In the genomic region with DNA sequence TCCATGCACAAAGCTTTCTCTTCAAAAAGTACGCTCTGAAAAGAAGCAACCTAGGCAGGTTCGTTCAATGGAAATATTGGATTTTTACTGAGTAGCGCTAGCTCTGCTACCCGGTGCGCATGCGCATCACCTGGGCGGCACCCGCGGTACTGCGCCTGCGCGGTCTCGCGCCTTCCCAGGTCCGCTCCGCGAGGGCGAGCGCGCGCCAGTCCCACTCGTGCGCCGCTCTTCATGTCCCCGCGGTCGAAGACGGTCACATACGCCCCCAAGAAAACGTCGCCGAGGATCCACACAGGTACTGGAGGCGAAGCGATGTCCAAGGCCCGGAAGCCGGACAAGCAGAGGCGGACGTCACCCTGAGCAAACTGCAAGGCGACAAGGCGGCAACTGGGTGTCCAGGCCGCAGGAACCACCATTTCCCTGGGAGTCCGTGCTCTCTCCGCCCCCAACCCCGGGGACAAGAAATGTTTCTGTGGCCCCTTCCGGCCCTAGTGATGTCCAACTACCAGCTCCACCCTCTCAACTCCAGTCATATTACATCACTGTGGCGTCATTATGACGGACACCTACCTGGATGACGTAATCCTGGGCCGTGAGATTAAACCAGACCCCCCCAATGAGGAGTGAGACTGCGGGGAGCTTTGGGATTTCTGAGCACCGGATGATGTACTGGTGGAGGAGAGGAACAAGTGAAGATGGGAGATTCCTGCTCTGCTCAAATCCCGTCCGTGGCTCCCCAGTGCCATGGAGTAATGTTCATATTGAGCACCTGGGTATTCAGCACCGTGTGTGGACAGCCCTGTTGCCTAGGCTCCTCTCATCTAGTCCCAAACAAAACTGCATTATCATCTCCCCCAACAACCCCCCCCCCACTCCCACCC, we compare ENCODE assay signal across 8 cellular contexts. TPM values are rescaled to one million over a fixed set of nuclear protein-coding genes. Genes with fewer than 3 reads are reported as not detected.
DNase-seq lines count a peak whose midpoint lies in the region; ATAC-seq, FAIRE-seq and TF ChIP-seq lines count a peak whose summit lies in the region.

No MANE protein-coding gene starts in this region.

- H3K27ac Mint-ChIP-seq in CD8-positive, alpha-beta memory T cell, result peak overlapping the region; percentile 73 to 94 (median 90)
- peak overlapping the region; percentile 54 to 92 (median 81) for H3K27ac Mint-ChIP-seq in immature natural killer cell

- H3K9me3 Mint-ChIP-seq in CD8-positive, alpha-beta memory T cell, result peaks cover 4 to 20% (median 14%) of the 10 kb centered on the region in 5 donors
- peaks cover 0 to 25% (median 8%) of the 10 kb centered on the region in 6 donors for H3K9me3 Mint-ChIP-seq in immature natural killer cell

- peak overlapping the region; percentile 34 for H3K27ac ChIP-seq in CD8-positive, alpha-beta memory T cell (ENCODE audit: low read depth, low read length)
- H3K27ac ChIP-seq in HL-60 (replicated peaks), result 0 out of 2 replicates have a peak overlapping the region, but pooled peaks have one; percentile 17
- peak overlapping the region; percentile 74 for H3K27ac ChIP-seq in GM12878 (ENCODE audit: control insufficient read depth, insufficient read depth)

- 14% methylated on average over 54 of the region's 54 CpGs for WGBS in GM12878 (ENCODE audit: insufficient coverage, insufficient replicate concordance, low lambda C conversion rate, missing lambda C conversion rate)

- H2AFZ ChIP-seq in GM12878 (ENCODE audit: control insufficient read depth, low read depth, low read length), result peak overlapping the region; percentile 91

- no peak for TF ChIP-seq EP300 in GM12878 (IDR thresholded peaks at IDR 0.05; ENCODE audit: borderline replicate concordance in 1 of 2, control insufficient read depth in 1 of 2, low read depth in 2 of 2, low read length in 2 of 2)

- POLR2A ChIA-PET in CD8-positive, alpha-beta memory T cell (lab: Charles Lee), result interaction anchor here (0.6 kb wide), 1 partner anchor 23 kb away, joined by 5 read pairs; no protein-coding TSS in a partner anchor
- POLR2A ChIA-PET in GM12878 (lab: Charles Lee), result interaction anchor here (1.0 to 3.1 kb wide), 4 partner anchors 8 to 28 kb away, joined by 3 to 30 read pairs (median 8); no protein-coding TSS in a partner anchor

- peaks cover 60 to 70% of the 10 kb centered on the region in 2 donors for H3K27me3 Mint-ChIP-seq in CD8-positive, alpha-beta memory T cell
- peaks cover 14 to 41% (median 32%) of the 10 kb centered on the region in 3 donors for H3K27me3 Mint-ChIP-seq in immature natural killer cell (ENCODE audit: low read depth in 3 of 3)

- H3K4me1 Mint-ChIP-seq in CD8-positive, alpha-beta memory T cell, result peaks cover 28 to 55% (median 53%) of the 10 kb centered on the region in 3 donors
- H3K4me1 Mint-ChIP-seq in immature natural killer cell, result peaks cover 40 to 47% of the 10 kb centered on the region in 2 donors

- no peaks in the 10 kb centered on the region for H4K20me1 ChIP-seq in GM12878 (ENCODE audit: control insufficient read depth, insufficient read depth)

- H3K79me2 ChIP-seq in GM12878 (ENCODE audit: control insufficient read depth, insufficient read depth, low read length), result peaks cover 7% of the 10 kb centered on the region

- TF ChIP-seq POLR2A in GM12878 (IDR thresholded peaks at IDR 0.05; ENCODE audit: low read depth, low read length), result peak; percentile 87

- no peaks in the 10 kb centered on the region for H3K36me3 ChIP-seq in CD8-positive, alpha-beta memory T cell (ENCODE audit: insufficient read depth, low read length)
- H3K36me3 ChIP-seq in GM12878 (ENCODE audit: control insufficient read depth in 2 of 2, insufficient read depth in 2 of 2, low read length in 1 of 2), result peaks cover 9 to 24% of the 10 kb centered on the region in 2 experiments; a peak in 3 of 4 replicates

- peak overlapping the region; percentile 8; the same call in 1 of the 2 replicates for H3K9ac ChIP-seq in GM12878 (ENCODE audit: control insufficient read depth, insufficient read depth, low read length)

- peak overlapping the region; percentile 81 for H3K4me3 ChIP-seq in CD8-positive, alpha-beta memory T cell (ENCODE audit: low read length)
- H3K4me3 ChIP-seq in HL-60 (replicated peaks; ENCODE audit: insufficient read depth, low read length) (peak overlapping the region; percentile 20), GM12878 (peak overlapping the region; percentile 66; the same call in 1 of the 2 replicates)

- TF ChIP-seq RAD21 in GM12878 (IDR thresholded peaks at IDR 0.05; ENCODE audit: insufficient read depth, low read depth, low read length), result no peak

- in situ Hi-C loops in GM12878 (cut with MboI), result loop anchor here (25.0 kb wide), 1 partner anchor 1028 kb away; a partner anchor contains a TSS

- DNase-seq in CD8-positive, alpha-beta memory T cell, result peak; percentile 72 to 86 (median 81)
- DNase-seq in HL-60 (ENCODE audit: low read depth in 1 of 2, low spot score in 1 of 2) (peak; percentile 34 to 49), T-helper 9 cell (peak; percentile 68), GM12878 (ENCODE audit: low read depth, low spot score) (no peak), immature natural killer cell (peak; percentile 82 to 89 (median 85)), pons (ENCODE audit: low spot score) (no peak)
- DNase-seq in stimulated activated CD4-positive, alpha-beta T cell treated with anti-CD3 and anti-CD28 coated beads, Interleukin-15, amount 100 ng/mL, for 1 hour (ENCODE audit: low read depth in 1 of 2, low spot score in 1 of 2), result peak; percentile 70 to 80

- H3K36me3 Mint-ChIP-seq in CD8-positive, alpha-beta memory T cell, result peaks cover 2 to 5% (median 2%) of the 10 kb centered on the region in 3 donors
- H3K36me3 Mint-ChIP-seq in immature natural killer cell, result peaks cover 3 to 11% (median 8%) of the 10 kb centered on the region in 3 donors

- ATAC-seq in GM19395 (IDR thresholded peaks at IDR 0.05; ENCODE audit: unreplicated experiment), result peak; percentile 29
- ATAC-seq in GM12878, result peak; percentile 6

- SMC1A ChIA-PET in GM12878 (lab: Charles Lee; ENCODE audit: uncharacterized antibody, unreplicated experiment), result interaction anchor here (1.2 to 3.7 kb wide), 5 partner anchors 7 to 24 kb away, joined by 3 to 49 read pairs (median 8); no protein-coding TSS in a partner anchor

- CTCF ChIA-PET in CD8-positive, alpha-beta memory T cell (lab: Charles Lee), result interaction anchor here (1.0 to 1.8 kb wide), 2 partner anchors 24 to 129 kb away, joined by 3 to 8 read pairs; no protein-coding TSS in a partner anchor
- CTCF ChIA-PET in GM12878 (lab: Yijun Ruan, JAX), result interaction anchor here (1.0 to 2.9 kb wide), 6 partner anchors 8 to 35 kb away, joined by 3 to 11 read pairs (median 6); no protein-coding TSS in a partner anchor

- no peak for FAIRE-seq in GM12878 (lab: Jason Lieb, UNC)

- intact Hi-C loops in GM12878 (cut with micrococcal nuclease; ENCODE audit: unreplicated experiment), result no loop called here

- H3K27me3 ChIP-seq in CD8-positive, alpha-beta memory T cell (ENCODE audit: insufficient read depth, low read length, poor library complexity, severe bottlenecking), result peaks cover 32% of the 10 kb centered on the region
- H3K27me3 ChIP-seq in HL-60 (ENCODE audit: insufficient read depth, poor library complexity, severe bottlenecking) (peaks cover 28% of the 10 kb centered on the region), GM12878 (replicated peaks in 1 of 2; ENCODE audit: control insufficient read depth in 2 of 2, insufficient read depth in 2 of 2, low read length in 1 of 2) (no peaks in the 10 kb centered on the region)

- peak overlapping the region; percentile 86 to 92 (median 91) for H3K4me3 Mint-ChIP-seq in CD8-positive, alpha-beta memory T cell
- peak overlapping the region; percentile 88 to 97 (median 93) for H3K4me3 Mint-ChIP-seq in immature natural killer cell

- TF ChIP-seq CTCF in HL-60 (IDR thresholded peaks at IDR 0.05; ENCODE audit: insufficient read depth, low read length), result no peak
- TF ChIP-seq CTCF in GM12878 (IDR thresholded peaks at IDR 0.05 in 2 of 3, conservative IDR thresholded peaks at IDR 0.05 in 1 of 3; ENCODE audit: control insufficient read depth in 2 of 3, extremely low read depth in 1 of 3, insufficient read depth in 1 of 3, low read depth in 3 of 3, low read length in 3 of 3), result no peak

- H3K4me2 ChIP-seq in GM12878 (ENCODE audit: control insufficient read depth, insufficient read depth), result peak overlapping the region; percentile 95

- H3K9me3 ChIP-seq in CD8-positive, alpha-beta memory T cell (ENCODE audit: low read length), result no peaks in the 10 kb centered on the region
- peaks cover under 1% of the 10 kb centered on the region; the same call in 2 of the 3 replicates for H3K9me3 ChIP-seq in GM12878 (replicated peaks; ENCODE audit: control insufficient read depth, insufficient read depth, low read length)

- no TSS peak for BruUV-seq in GM12878 (replicated peaks; lab: Mats Ljungman, UMichigan)

- RAD21 ChIA-PET in GM12878 (lab: Charles Lee; ENCODE audit: unreplicated experiment), result interaction anchor here (0.9 to 2.6 kb wide), 6 partner anchors 9 to 126 kb away, joined by 3 to 20 read pairs (median 9); a partner anchor contains a TSS

- peaks cover 48% of the 10 kb centered on the region for H3K4me1 ChIP-seq in CD8-positive, alpha-beta memory T cell (ENCODE audit: insufficient read depth, low read length)
- H3K4me1 ChIP-seq in GM12878 (ENCODE audit: control insufficient read depth, insufficient read depth, low read length), result peaks cover 36% of the 10 kb centered on the region

RNA-seq across cellular contexts. Expression of a gene that starts 4.8 kb away (rescaled TPM):
- total RNA-seq in CD8-positive, alpha-beta memory T cell, result under 1 TPM; 0.68 to 0.73 TPM
- not detected for polyA plus RNA-seq in CD8-positive, alpha-beta memory T cell
- 1.6 and 1.9 TPM in 2 replicates for total RNA-seq in GM12878 (2013; cell fraction: nucleolus; rRNA removed)
- total RNA-seq in GM12878 (2014; rRNA removed), result 0.16 and 0.45 TPM in 2 replicates
- total RNA-seq in GM12878 (2014; rRNA removed; fragmentation: Illumina TruSeq; extraction: Trizol), result 0.27 and 0.32 TPM in 2 replicates
- total RNA-seq in GM12878 (2021), result 2.4 and 3.8 TPM in 2 replicates
- 1.4 TPM for polyA plus RNA-seq in GM12878 (2011; ENCODE audit: low read depth)
- 0.24 and 0.43 TPM in 2 replicates for polyA plus RNA-seq in GM12878 (2011; rRNA removed)
- polyA plus RNA-seq in GM12878 (2011; cell fraction: cytosol; rRNA removed), result 0.63 and 0.75 TPM in 2 replicates
- polyA plus RNA-seq in GM12878 (2011; cell fraction: nucleus; rRNA removed), result 4.0 and 5.1 TPM in 2 replicates
- 2.9 and 5.5 TPM in 2 replicates for polyA plus RNA-seq in GM12878 (2012)
- 1.1 and 1.5 TPM in 2 replicates for polyA plus RNA-seq in GM12878 (2014; fragmentation: Illumina TruSeq; extraction: Trizol)
- not detected for polyA plus RNA-seq in GM12878 (2014; fragmentation: Nextera tagmentation; extraction: Ambion mirVana)
- 1.9 and 2.5 TPM in 2 replicates for polyA plus RNA-seq in GM12878 (2014; rRNA removed)
- under 1 TPM; 0.08 to 0.10 TPM for polyA plus RNA-seq in GM12878 (2016; fragmentation: Nextera tagmentation; extraction: Ambion mirVana)
- polyA minus RNA-seq in GM12878 (2011; rRNA and poly(A)+ RNA removed), result 0.73 and 0.77 TPM in 2 replicates
- polyA minus RNA-seq in GM12878 (2011; cell fraction: cytosol; rRNA and poly(A)+ RNA removed), result 0.62 TPM in 1 of 2 replicates, not detected in the other
- 1.1 and 1.9 TPM in 2 replicates for polyA minus RNA-seq in GM12878 (2011; cell fraction: nucleus; rRNA and poly(A)+ RNA removed)
- polyA plus RNA-seq in immature natural killer cell, result not detected

RNA-seq across cellular contexts. Expression of a gene that starts 31.5 kb away (rescaled TPM):
- 10 to 100 TPM; 19.7 to 22.5 TPM for total RNA-seq in CD8-positive, alpha-beta memory T cell
- 1.6 TPM for polyA plus RNA-seq in CD8-positive, alpha-beta memory T cell
- 19.2 and 19.9 TPM in 2 replicates for total RNA-seq in GM12878 (2013; cell fraction: nucleolus; rRNA removed)
- total RNA-seq in GM12878 (2014; rRNA removed) (20.1 and 20.6 TPM in 2 replicates), GM12878 (2014; rRNA removed; fragmentation: Illumina TruSeq; extraction: Trizol) (12.3 and 14.5 TPM in 2 replicates), GM12878 (2021) (18.2 and 19.2 TPM in 2 replicates)
- 30.5 TPM for polyA plus RNA-seq in GM12878 (2011; ENCODE audit: low read depth)
- polyA plus RNA-seq in GM12878 (2011; rRNA removed) (30.8 and 45.4 TPM in 2 replicates), GM12878 (2014; fragmentation: Illumina TruSeq; extraction: Trizol) (13.8 and 15.3 TPM in 2 replicates), GM12878 (2014; fragmentation: Nextera tagmentation; extraction: Ambion mirVana) (10 to 100 TPM in 1 of 2 experiments, 1 to 10 TPM in 1; 6.7 to 15.2 TPM), GM12878 (2014; rRNA removed) (21.6 and 22.4 TPM in 2 replicates), GM12878 (2016; fragmentation: Nextera tagmentation; extraction: Ambion mirVana) (10 to 100 TPM; 17.0 to 17.2 TPM), immature natural killer cell (1 to 10 TPM in 1 of 3 donors, under 1 TPM in 1, not detected in 1; 0.50 to 2.2 TPM)
- 65.3 and 79.7 TPM in 2 replicates for polyA plus RNA-seq in GM12878 (2011; cell fraction: cytosol; rRNA removed)
- 86.1 and 106 TPM in 2 replicates for polyA plus RNA-seq in GM12878 (2011; cell fraction: nucleus; rRNA removed)
- polyA plus RNA-seq in GM12878 (2012), result 15.8 and 49.6 TPM in 2 replicates
- 20.5 and 43.9 TPM in 2 replicates for polyA minus RNA-seq in GM12878 (2011; rRNA and poly(A)+ RNA removed)
- 10.6 and 14.8 TPM in 2 replicates for polyA minus RNA-seq in GM12878 (2011; cell fraction: cytosol; rRNA and poly(A)+ RNA removed)
- polyA minus RNA-seq in GM12878 (2011; cell fraction: nucleus; rRNA and poly(A)+ RNA removed), result 11.8 and 16.9 TPM in 2 replicates

RNA-seq across cellular contexts. Expression of a gene that starts 42.3 kb away (rescaled TPM):
- 10 to 100 TPM; 79.7 to 82.3 TPM for total RNA-seq in CD8-positive, alpha-beta memory T cell
- 95.5 TPM for polyA plus RNA-seq in CD8-positive, alpha-beta memory T cell
- 40.9 and 43.5 TPM in 2 replicates for total RNA-seq in GM12878 (2013; cell fraction: nucleolus; rRNA removed)
- total RNA-seq in GM12878 (2014; rRNA removed), result 44.8 and 45.2 TPM in 2 replicates
- 15.6 and 17.2 TPM in 2 replicates for total RNA-seq in GM12878 (2014; rRNA removed; fragmentation: Illumina TruSeq; extraction: Trizol)
- 43.3 and 44.5 TPM in 2 replicates for total RNA-seq in GM12878 (2021)
- 12.3 TPM for polyA plus RNA-seq in GM12878 (2011; ENCODE audit: low read depth)
- polyA plus RNA-seq in GM12878 (2011; rRNA removed), result 12.3 and 26.9 TPM in 2 replicates
- polyA plus RNA-seq in GM12878 (2011; cell fraction: cytosol; rRNA removed), result 35.8 and 59.6 TPM in 2 replicates
- polyA plus RNA-seq in GM12878 (2011; cell fraction: nucleus; rRNA removed), result 90.2 and 96.1 TPM in 2 replicates
- 46.7 and 49.3 TPM in 2 replicates for polyA plus RNA-seq in GM12878 (2012)
- polyA plus RNA-seq in GM12878 (2014; fragmentation: Illumina TruSeq; extraction: Trizol), result 1.8 and 16.2 TPM in 2 replicates
- polyA plus RNA-seq in GM12878 (2014; fragmentation: Nextera tagmentation; extraction: Ambion mirVana), result 1 to 10 TPM in 1 of 2 experiments, under 1 TPM in 1; 0.05 to 1.3 TPM
- 52.4 and 53.3 TPM in 2 replicates for polyA plus RNA-seq in GM12878 (2014; rRNA removed)
- 10 to 100 TPM; 45.7 to 54.2 TPM for polyA plus RNA-seq in GM12878 (2016; fragmentation: Nextera tagmentation; extraction: Ambion mirVana)
- 19.2 and 26.2 TPM in 2 replicates for polyA minus RNA-seq in GM12878 (2011; rRNA and poly(A)+ RNA removed)
- polyA minus RNA-seq in GM12878 (2011; cell fraction: cytosol; rRNA and poly(A)+ RNA removed), result 13.5 and 15.4 TPM in 2 replicates
- 17.4 and 27.1 TPM in 2 replicates for polyA minus RNA-seq in GM12878 (2011; cell fraction: nucleus; rRNA and poly(A)+ RNA removed)
- polyA plus RNA-seq in immature natural killer cell, result 10 to 100 TPM; 65.0 to 84.9 (median 68.8) TPM

RNA-seq across cellular contexts. Expression of a gene that starts 50.2 kb away (rescaled TPM):
- 100 to 1,000 TPM; 154 to 160 TPM for total RNA-seq in CD8-positive, alpha-beta memory T cell
- polyA plus RNA-seq in CD8-positive, alpha-beta memory T cell, result 29.4 TPM
- 45.1 and 55.2 TPM in 2 replicates for total RNA-seq in GM12878 (2013; cell fraction: nucleolus; rRNA removed)
- total RNA-seq in GM12878 (2014; rRNA removed) (121 and 141 TPM in 2 replicates), GM12878 (2014; rRNA removed; fragmentation: Illumina TruSeq; extraction: Trizol) (28.6 and 31.8 TPM in 2 replicates), GM12878 (2021) (146 and 165 TPM in 2 replicates)
- polyA plus RNA-seq in GM12878 (2011; ENCODE audit: low read depth), result 15.5 TPM
- polyA plus RNA-seq in GM12878 (2011; rRNA removed) (10.4 and 25.7 TPM in 2 replicates), GM12878 (2014; fragmentation: Illumina TruSeq; extraction: Trizol) (1.9 and 18.1 TPM in 2 replicates), GM12878 (2014; fragmentation: Nextera tagmentation; extraction: Ambion mirVana) (1 to 10 TPM in 1 of 2 experiments, under 1 TPM in 1; 0.76 to 6.5 TPM), GM12878 (2014; rRNA removed) (95.1 and 110 TPM in 2 replicates), GM12878 (2016; fragmentation: Nextera tagmentation; extraction: Ambion mirVana) (100 to 1,000 TPM; 111 to 118 TPM), immature natural killer cell (10 to 100 TPM; 14.5 to 24.8 (median 22.8) TPM)
- 47.4 and 83.0 TPM in 2 replicates for polyA plus RNA-seq in GM12878 (2011; cell fraction: cytosol; rRNA removed)
- 231 and 322 TPM in 2 replicates for polyA plus RNA-seq in GM12878 (2011; cell fraction: nucleus; rRNA removed)
- 51.0 and 61.8 TPM in 2 replicates for polyA plus RNA-seq in GM12878 (2012)
- 34.5 and 105 TPM in 2 replicates for polyA minus RNA-seq in GM12878 (2011; rRNA and poly(A)+ RNA removed)
- 65.4 and 72.3 TPM in 2 replicates for polyA minus RNA-seq in GM12878 (2011; cell fraction: cytosol; rRNA and poly(A)+ RNA removed)
- 50.1 and 97.2 TPM in 2 replicates for polyA minus RNA-seq in GM12878 (2011; cell fraction: nucleus; rRNA and poly(A)+ RNA removed)

Comparison
In these comparisons a context has a peak if more than half of its experiments do, and no peak if none do; other contexts are left out.
1. DNase-seq: peak in CD8-positive, alpha-beta memory T cell (5 of 5), HL-60 (2 of 2), T-helper 9 cell (single experiment), immature natural killer cell (3 of 3) and stimulated activated CD4-positive, alpha-beta T cell treated with anti-CD3 and anti-CD28 coated beads, Interleukin-15, amount 100 ng/mL, for 1 hour (2 of 2); none in GM12878 (single experiment) and pons (single experiment).
2. H3K27ac ChIP-seq: peak in every context shown above with its lines; median percentile 74 in GM12878; 34 in CD8-positive, alpha-beta memory T cell; 17 in HL-60.
3. H3K4me3 ChIP-seq: peak in every context shown above with its lines; median percentile 81 in CD8-positive, alpha-beta memory T cell; 66 in GM12878; 20 in HL-60.